ENCODE assay signal across 17 cellular contexts in the genomic region with DNA sequence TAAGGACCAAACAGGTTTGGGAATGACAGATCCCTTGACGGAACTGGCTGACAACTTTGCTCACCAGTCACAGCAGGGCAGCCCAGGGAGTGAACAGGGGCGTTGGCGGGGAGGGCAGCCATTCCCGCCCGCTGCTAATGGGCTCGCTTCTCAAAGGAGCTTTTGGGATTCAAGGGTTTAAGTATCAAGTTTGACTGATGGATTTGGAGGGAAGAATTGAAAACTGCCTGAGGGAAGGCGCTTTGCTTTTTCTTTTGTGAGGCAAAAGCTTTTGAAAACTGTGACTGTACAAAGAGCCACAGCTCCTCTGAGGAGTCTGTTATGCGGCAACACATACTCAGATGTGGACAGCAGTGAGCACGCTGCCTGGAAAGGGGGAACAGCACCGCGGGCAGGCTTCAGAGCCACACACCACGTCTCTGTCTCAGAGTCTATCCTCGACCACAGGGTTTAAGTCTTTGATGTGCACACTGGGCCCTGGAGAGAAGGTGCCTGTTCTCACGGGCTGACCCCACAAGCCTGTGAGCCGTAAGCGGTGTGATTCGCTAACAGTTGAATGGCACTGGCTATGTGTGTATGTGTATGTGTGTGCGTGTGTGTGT.
DNase-seq lines count a peak whose midpoint lies in the region; ATAC-seq, FAIRE-seq and TF ChIP-seq lines count a peak whose summit lies in the region.
"Had no signal": no experiment of that assay in that cellular context is flagged by ENCODE, and none has a peak within 500 bp of the region (broad histone marks: within the 10 kb centered on the region; RNA-seq: fewer than 3 reads in every experiment).

No MANE protein-coding gene starts in this region.

- H2BK15ac ChIP-seq in mesendoderm (replicated peaks; ENCODE audit: low read depth) = no peak overlapping the region

- H4K91ac ChIP-seq in trophoblast cell (ENCODE audit: low read depth, low read length) = no peak overlapping the region

- no CpG with 5 or more reads among the region's 18 CpGs for WGBS in mesendoderm (ENCODE audit: extremely low coverage, insufficient coverage, low lambda C conversion rate)
- no CpG with 5 or more reads among the region's 18 CpGs for WGBS in trophoblast cell (ENCODE audit: extremely low coverage, insufficient coverage, insufficient read length)

- no peak overlapping the region for H3K4me3 Mint-ChIP-seq in astrocyte (ENCODE audit: unreplicated experiment)
- H3K4me3 Mint-ChIP-seq: IgD-negative memory B cell had no signal

- peaks cover 16% of the 10 kb centered on the region for H3K9me3 Mint-ChIP-seq in astrocyte (ENCODE audit: unreplicated experiment)

- H3K4me1 ChIP-seq in astrocyte (ENCODE audit: insufficient read depth, low read length) = no peaks in the 10 kb centered on the region
- no peaks in the 10 kb centered on the region for H3K4me1 ChIP-seq in mesendoderm (ENCODE audit: control insufficient read depth, low read depth, low read length)
- no peaks in the 10 kb centered on the region for H3K4me1 ChIP-seq in trophoblast cell (ENCODE audit: control insufficient read depth in 1 of 2, insufficient read depth in 2 of 2, low read length in 2 of 2)
- H3K4me1 ChIP-seq: BE2C had no signal

- H2AK5ac ChIP-seq in mesendoderm (ENCODE audit: low read length) = no peak overlapping the region
- H2AK5ac ChIP-seq in trophoblast cell (ENCODE audit: low read length) = no peak overlapping the region

- H2BK120ac ChIP-seq in mesendoderm (ENCODE audit: low read depth, low read length) (no peak overlapping the region), trophoblast cell (ENCODE audit: insufficient read depth, low read length, poor library complexity) (no peak overlapping the region)

- peak overlapping the region; percentile 15 for H3K56ac ChIP-seq in mesendoderm (ENCODE audit: low read length)

- H3K79me2 ChIP-seq in astrocyte (ENCODE audit: insufficient read depth, low read length) (no peaks in the 10 kb centered on the region), mesendoderm (ENCODE audit: control insufficient read depth, insufficient read depth, low read length) (no peaks in the 10 kb centered on the region), trophoblast cell (ENCODE audit: control insufficient read depth, insufficient read depth, low read length, poor library complexity) (no peaks in the 10 kb centered on the region)

- no peaks in the 10 kb centered on the region for H3K36me3 Mint-ChIP-seq in astrocyte (ENCODE audit: low read depth, unreplicated experiment)

- no peak for FAIRE-seq in astrocyte (lab: Jason Lieb, UNC)
- FAIRE-seq: GM12878 had no signal

- H3K4me2 ChIP-seq in astrocyte (ENCODE audit: low read length) (no peak overlapping the region), mesendoderm (ENCODE audit: low read length) (no peak overlapping the region), trophoblast cell (ENCODE audit: low read length) (no peak overlapping the region)

- H3K23ac ChIP-seq in mesendoderm (ENCODE audit: low read length) (no peak overlapping the region), trophoblast cell (ENCODE audit: low read length) (no peak overlapping the region)

- H2BK12ac ChIP-seq in trophoblast cell (ENCODE audit: low read length) = no peak overlapping the region

- H3K4me1 Mint-ChIP-seq in astrocyte (ENCODE audit: low read depth, unreplicated experiment) = peaks cover 16% of the 10 kb centered on the region

- H3K36me3 ChIP-seq in astrocyte (ENCODE audit: insufficient read depth, low read length) = no peaks in the 10 kb centered on the region
- no peaks in the 10 kb centered on the region for H3K36me3 ChIP-seq in mesendoderm (ENCODE audit: control insufficient read depth, insufficient read depth, low read length)
- no peaks in the 10 kb centered on the region for H3K36me3 ChIP-seq in trophoblast cell (ENCODE audit: control insufficient read depth in 1 of 2, insufficient read depth in 2 of 2, low read length in 2 of 2)
- H3K36me3 ChIP-seq: BE2C had no signal

- H3K27me3 Mint-ChIP-seq in astrocyte (ENCODE audit: low read depth, unreplicated experiment) = peaks cover 5% of the 10 kb centered on the region

- no peak overlapping the region for H4K12ac ChIP-seq in trophoblast cell (ENCODE audit: low read depth, low read length)

- no peak overlapping the region for H3K18ac ChIP-seq in mesendoderm (ENCODE audit: low read length)
- no peak overlapping the region for H3K18ac ChIP-seq in trophoblast cell (ENCODE audit: low read length)

- no peak overlapping the region for H3K4ac ChIP-seq in mesendoderm (ENCODE audit: low read depth, low read length)
- H3K4ac ChIP-seq in trophoblast cell (ENCODE audit: low read depth, low read length) = no peak overlapping the region

- H3K9ac ChIP-seq in astrocyte (ENCODE audit: low read length) = no peak overlapping the region
- no peak overlapping the region for H3K9ac ChIP-seq in mesendoderm (ENCODE audit: low read length)
- H3K9ac ChIP-seq in trophoblast cell (ENCODE audit: low read length) = no peak overlapping the region

- H3K4me3 ChIP-seq in HL-60 (replicated peaks; ENCODE audit: insufficient read depth, low read length) (no peak overlapping the region), astrocyte (ENCODE audit: insufficient read depth, low read depth, low read length) (no peak overlapping the region), mesendoderm (ENCODE audit: low read length) (no peak overlapping the region), trophoblast cell (ENCODE audit: low read depth, low read length) (no peak overlapping the region)
- H3K4me3 ChIP-seq: GM12878 had no signal

- H3K27ac Mint-ChIP-seq in astrocyte (ENCODE audit: unreplicated experiment) = no peak overlapping the region
- H3K27ac Mint-ChIP-seq: IgD-negative memory B cell had no signal

- peaks cover 9% of the 10 kb centered on the region for H3K9me3 ChIP-seq in astrocyte (ENCODE audit: insufficient read depth, low read depth, low read length)
- H3K9me3 ChIP-seq in trophoblast cell (ENCODE audit: insufficient read depth, low read depth, low read length) = peaks cover 8% of the 10 kb centered on the region
- H3K9me3 ChIP-seq: BE2C had no signal

- no peak overlapping the region for H4K5ac ChIP-seq in mesendoderm (ENCODE audit: low read length)

- DNase-seq in ELF-1 (ENCODE audit: low read depth, low spot score) (peak; percentile 93), HL-60 (ENCODE audit: low read depth in 1 of 2, low spot score in 1 of 2) (peak in 1 of 2 experiments; percentile 32), astrocyte (ENCODE audit: low read depth) (no peak), mesendoderm (no peak), activated gamma-delta T cell treated with Interleukin-2 at 50 U/mL for 16 hours (no peak), trophoblast cell (no peak), epidermal melanocyte (ENCODE audit: insufficient read length, low spot score) (no peak)
- DNase-seq: BE2C, DMS79, GOT3, MM.1S, NCI-H1694, Right ventricle myocardium superior had no signal

- no peak for TF ChIP-seq CTCF in HL-60 (IDR thresholded peaks at IDR 0.05; ENCODE audit: insufficient read depth, low read length)
- TF ChIP-seq CTCF in astrocyte (IDR thresholded peaks at IDR 0.05; ENCODE audit: insufficient read depth, low read depth, low read length) = no peak

- no peak overlapping the region for H4K8ac ChIP-seq in mesendoderm (ENCODE audit: low read depth, low read length)
- H4K8ac ChIP-seq in trophoblast cell (ENCODE audit: low read depth, low read length) = no peak overlapping the region

- H3K14ac ChIP-seq in trophoblast cell (ENCODE audit: low read length) = no peak overlapping the region

- ATAC-seq in GM18909 (IDR thresholded peaks at IDR 0.05; ENCODE audit: poor library complexity, unreplicated experiment) = no peak
- ATAC-seq: GM12878, HCT116 had no signal

- H3K79me1 ChIP-seq in mesendoderm (ENCODE audit: low read length) = no peaks in the 10 kb centered on the region
- H3K79me1 ChIP-seq in trophoblast cell (ENCODE audit: low read length) = no peaks in the 10 kb centered on the region

- H2AFZ ChIP-seq in astrocyte (ENCODE audit: low read depth, low read length) (no peak overlapping the region), trophoblast cell (ENCODE audit: insufficient read depth, low read length, poor library complexity) (no peak overlapping the region)

- H2BK5ac ChIP-seq in mesendoderm (ENCODE audit: low read length) (no peak overlapping the region), trophoblast cell (ENCODE audit: low read depth, low read length, poor library complexity) (no peak overlapping the region)

- H3K27me3 ChIP-seq in HL-60 (ENCODE audit: insufficient read depth, poor library complexity, severe bottlenecking) = no peaks in the 10 kb centered on the region
- no peaks in the 10 kb centered on the region for H3K27me3 ChIP-seq in astrocyte (ENCODE audit: insufficient read depth, low read length)
- H3K27me3 ChIP-seq in mesendoderm (ENCODE audit: insufficient read depth, low read length, poor library complexity) = no peaks in the 10 kb centered on the region
- H3K27me3 ChIP-seq in trophoblast cell (ENCODE audit: insufficient read depth, low read length) = no peaks in the 10 kb centered on the region
- H3K27me3 ChIP-seq: BE2C had no signal

- no peaks in the 10 kb centered on the region for H4K20me1 ChIP-seq in astrocyte (ENCODE audit: insufficient read depth, low read length)

- H3K27ac ChIP-seq in HL-60 (replicated peaks) (peak overlapping the region; percentile 86), astrocyte (ENCODE audit: low read depth, low read length) (peak overlapping the region; percentile 40), mesendoderm (ENCODE audit: low read depth, low read length) (no peak overlapping the region), trophoblast cell (ENCODE audit: low read depth, low read length) (no peak overlapping the region)

Comparison
In these comparisons a context has a peak if more than half of its experiments do, and no peak if none do; other contexts are left out.
1. H3K27ac ChIP-seq: peak in HL-60 (single experiment) and astrocyte (single experiment); none in mesendoderm (single experiment) and trophoblast cell (single experiment).